ENCODE assay signal across 9 cellular contexts in the genomic region with DNA sequence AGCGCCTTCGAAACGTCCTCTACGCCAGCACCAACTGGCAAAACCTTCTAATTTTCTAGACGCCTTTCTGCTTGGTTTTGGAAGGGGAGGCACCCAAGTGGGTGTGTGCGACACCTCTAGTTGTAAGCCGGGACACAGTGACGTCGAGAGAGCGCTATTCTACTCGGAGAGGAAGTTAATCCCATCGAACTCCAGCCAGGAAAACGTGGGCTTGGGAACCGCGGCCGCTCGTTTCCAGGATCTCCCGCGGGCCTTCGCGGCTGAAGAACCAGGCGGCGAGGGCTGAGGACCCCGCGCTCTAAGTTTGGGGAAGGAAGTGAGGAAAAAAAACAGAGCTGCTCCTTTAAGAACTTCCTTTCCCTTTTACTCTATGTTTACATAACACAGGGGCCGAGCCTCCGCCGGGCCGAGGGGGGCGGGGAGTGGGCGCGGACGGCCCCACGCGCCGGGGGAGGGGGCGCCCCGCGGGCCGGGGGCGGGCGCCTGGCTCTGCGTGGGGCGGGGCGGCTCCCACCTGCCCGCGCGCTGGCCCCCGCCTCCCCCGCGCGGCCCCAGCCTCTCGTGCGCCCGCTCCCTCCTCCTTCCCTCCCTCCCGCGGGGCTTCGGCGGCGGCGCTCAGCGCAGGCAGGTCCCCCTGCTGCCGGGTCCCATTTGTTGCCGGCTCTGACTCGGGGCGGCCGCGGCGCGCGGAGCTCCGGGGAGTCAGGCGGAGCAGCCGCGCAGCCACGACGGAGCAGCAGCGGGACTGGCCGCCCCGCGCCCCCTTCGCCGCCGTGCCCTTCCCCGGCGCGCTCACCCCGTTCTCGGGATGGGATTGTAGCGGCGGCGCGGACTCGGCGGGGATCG. TPM values are rescaled to one million over a fixed set of nuclear protein-coding genes. Genes with fewer than 3 reads are reported as not detected.
DNase-seq lines count a peak whose midpoint lies in the region; ATAC-seq and TF ChIP-seq lines count a peak whose summit lies in the region.
"Had no signal": no experiment of that assay in that cellular context is flagged by ENCODE, and none has a peak within 500 bp of the region (broad histone marks: within the 10 kb centered on the region; RNA-seq: fewer than 3 reads in every experiment).

A gene with protein sequence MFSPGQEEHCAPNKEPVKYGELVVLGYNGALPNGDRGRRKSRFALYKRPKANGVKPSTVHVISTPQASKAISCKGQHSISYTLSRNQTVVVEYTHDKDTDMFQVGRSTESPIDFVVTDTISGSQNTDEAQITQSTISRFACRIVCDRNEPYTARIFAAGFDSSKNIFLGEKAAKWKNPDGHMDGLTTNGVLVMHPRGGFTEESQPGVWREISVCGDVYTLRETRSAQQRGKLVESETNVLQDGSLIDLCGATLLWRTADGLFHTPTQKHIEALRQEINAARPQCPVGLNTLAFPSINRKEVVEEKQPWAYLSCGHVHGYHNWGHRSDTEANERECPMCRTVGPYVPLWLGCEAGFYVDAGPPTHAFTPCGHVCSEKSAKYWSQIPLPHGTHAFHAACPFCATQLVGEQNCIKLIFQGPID (plus strand): TSS at position 647 of the 846 bp plus-strand sequence. CDS start 250 bp downstream, outside the sequence.

- POLR2A ChIA-PET in Caco-2 (lab: Charles Lee), result interaction anchor here (0.5 kb wide), 1 partner anchor 965 kb away, joined by 3 read pairs; no protein-coding TSS in a partner anchor
- POLR2A ChIA-PET in RWPE1 (lab: Yijun Ruan, JAX; ENCODE audit: low non-redundant PET), result no interaction called here

- peaks cover 24% of the 10 kb centered on the region for H3K4me1 Mint-ChIP-seq in Caco-2 (ENCODE audit: low read depth, unreplicated experiment)
- H3K4me1 Mint-ChIP-seq in natural killer cell treated with Interleukin-12 subunit alpha and Interleukin-12 subunit beta and Interleukin-15 and Interleukin-18, amount 100 ng/mL, for 72 hours (ENCODE audit: low read depth in 2 of 2), result peaks cover 27 to 29% of the 10 kb centered on the region in 2 donors

- H3K36me3 ChIP-seq in Caco-2 (ENCODE audit: control insufficient read depth, insufficient read depth, low read length) (no peaks in the 10 kb centered on the region), KMS-11 (ENCODE audit: insufficient read depth) (no peaks in the 10 kb centered on the region)

- H3K4me1 ChIP-seq in Caco-2 (peaks cover 10% of the 10 kb centered on the region; the same call in 1 of the 2 replicates), KMS-11 (ENCODE audit: low read depth, poor library complexity, severe bottlenecking) (peaks cover 5% of the 10 kb centered on the region)

- H3K4me2 ChIP-seq in KMS-11, result peak within 1 kb of the TSS; percentile 63

- peaks cover 11% of the 10 kb centered on the region for H3K27me3 Mint-ChIP-seq in Caco-2 (ENCODE audit: insufficient read depth, unreplicated experiment)
- H3K27me3 Mint-ChIP-seq in natural killer cell treated with Interleukin-12 subunit alpha and Interleukin-12 subunit beta and Interleukin-15 and Interleukin-18, amount 100 ng/mL, for 72 hours, result peaks cover 3 to 27% of the 10 kb centered on the region in 2 donors

- H3K9me3 Mint-ChIP-seq in Caco-2 (ENCODE audit: unreplicated experiment), result no peaks in the 10 kb centered on the region
- H3K9me3 Mint-ChIP-seq in natural killer cell treated with Interleukin-12 subunit alpha and Interleukin-12 subunit beta and Interleukin-15 and Interleukin-18, amount 100 ng/mL, for 72 hours, result no peaks in the 10 kb centered on the region

- no peaks in the 10 kb centered on the region for H4K20me1 ChIP-seq in KMS-11 (ENCODE audit: insufficient read depth)

- BruUV-seq in Caco-2 (replicated peaks; lab: Mats Ljungman, UMichigan), result no TSS peak

- no peaks in the 10 kb centered on the region for H3K27me3 ChIP-seq in Caco-2 (replicated peaks; ENCODE audit: control insufficient read depth, insufficient read depth, low read length)
- no peaks in the 10 kb centered on the region for H3K27me3 ChIP-seq in KMS-11 (ENCODE audit: insufficient read depth, low read depth)

- H3K27ac Mint-ChIP-seq in Caco-2 (ENCODE audit: unreplicated experiment), result no peak within 1 kb of the TSS
- H3K27ac Mint-ChIP-seq in natural killer cell treated with Interleukin-12 subunit alpha and Interleukin-12 subunit beta and Interleukin-15 and Interleukin-18, amount 100 ng/mL, for 72 hours, result peak within 1 kb of the TSS; percentile 56 to 84

- H3K9me3 ChIP-seq in Caco-2, result no peaks in the 10 kb centered on the region

- no peaks in the 10 kb centered on the region; the same call in 1 of the 2 replicates for H3K79me2 ChIP-seq in KMS-11 (ENCODE audit: insufficient read depth, low read depth)

- peak within 1 kb of the TSS; percentile 96 for H3K4me3 Mint-ChIP-seq in Caco-2 (ENCODE audit: unreplicated experiment)
- H3K4me3 Mint-ChIP-seq in natural killer cell treated with Interleukin-12 subunit alpha and Interleukin-12 subunit beta and Interleukin-15 and Interleukin-18, amount 100 ng/mL, for 72 hours, result peak within 1 kb of the TSS; percentile 92

- H3K4me3 ChIP-seq in Caco-2 (ENCODE audit: low read depth, low read length) (peak within 1 kb of the TSS; percentile 49), KMS-11 (IDR thresholded peaks at IDR 0.05; ENCODE audit: insufficient read depth, low read depth, low read length) (no peak within 1 kb of the TSS)

- peaks cover 5% of the 10 kb centered on the region for H3K36me3 Mint-ChIP-seq in Caco-2 (ENCODE audit: insufficient read depth, unreplicated experiment)
- no peaks in the 10 kb centered on the region for H3K36me3 Mint-ChIP-seq in natural killer cell treated with Interleukin-12 subunit alpha and Interleukin-12 subunit beta and Interleukin-15 and Interleukin-18, amount 100 ng/mL, for 72 hours

- DNase-seq in Caco-2 (peak; percentile 67 to 85), RWPE1 (ENCODE audit: low spot score) (no peak), fibroblast of peridontal ligament (ENCODE audit: extremely low read depth) (peak; percentile 65)
- DNase-seq in activated T-helper 9 cell treated with anti-CD3 and anti-CD28 coated beads, Interleukin-2, amount 50 U/mL, for 16 hours (ENCODE audit: low read depth), result peak; percentile 73
- peak; percentile 83 for DNase-seq in natural killer cell treated with Interleukin-12 subunit alpha and Interleukin-12 subunit beta and Interleukin-15 and Interleukin-18, amount 100 ng/mL, for 72 hours (ENCODE audit: low spot score)
- peak; percentile 83 to 89 (median 84) for DNase-seq in stimulated activated naive CD4-positive, alpha-beta T cell (lab: John Stamatoyannopoulos, UW)

- peak; percentile 74 for ATAC-seq in GM21529 (IDR thresholded peaks at IDR 0.05; ENCODE audit: unreplicated experiment)
- peak; percentile 87 to 90 for ATAC-seq in natural killer cell treated with Interleukin-12 subunit alpha and Interleukin-12 subunit beta and Interleukin-15 and Interleukin-18, amount 100 ng/mL, for 72 hours

- H2AFZ ChIP-seq in KMS-11 (ENCODE audit: low read depth), result peak within 1 kb of the TSS; percentile 67

- H3K9ac ChIP-seq in KMS-11, result peak within 1 kb of the TSS; percentile 41; the same call in 1 of the 2 replicates

- H3K27ac ChIP-seq in KMS-11 (0 out of 2 replicates have a peak within 1 kb of the TSS, but pooled peaks have one; percentile 18), RWPE1 (peak within 1 kb of the TSS; percentile 43; the same call in 1 of the 2 replicates)
- H3K27ac ChIP-seq: epithelial cell of prostate had no signal

- CTCF ChIA-PET in Caco-2 (lab: Charles Lee), result interaction anchor here (0.6 to 1.7 kb wide), 2 partner anchors 19 to 223 kb away, joined by 3 to 4 read pairs; no protein-coding TSS in a partner anchor
- CTCF ChIA-PET in RWPE1 (lab: Yijun Ruan, JAX), result interaction anchor here (0.6 to 1.2 kb wide), 4 partner anchors 10 to 512 kb away, joined by 3 to 4 read pairs (median 4); no protein-coding TSS in a partner anchor

- TF ChIP-seq CTCF in Caco-2 (IDR thresholded peaks at IDR 0.05; ENCODE audit: insufficient read depth in 1 of 2, low read depth in 1 of 2, low read length in 1 of 2, severe bottlenecking in 1 of 2, unreplicated experiment in 1 of 2) (peak in 1 of 2 experiments; percentile 19), KMS-11 (conservative IDR thresholded peaks at IDR 0.05; ENCODE audit: low read depth, low read length) (no peak), RWPE1 (conservative IDR thresholded peaks at IDR 0.05; ENCODE audit: low read depth) (no peak)

- intact Hi-C loops in Caco-2 (cut with micrococcal nuclease; ENCODE audit: unreplicated experiment), result loop anchor here (1.0 kb wide), 1 partner anchor 19 kb away; no protein-coding TSS in a partner anchor

RNA-seq across cellular contexts. Expression of the gene that starts here (rescaled TPM):
- 8.1 and 8.5 TPM in 2 replicates for total RNA-seq in Caco-2 (2022)
- 1 to 10 TPM; 1.1 to 2.4 TPM for total RNA-seq in natural killer cell treated with Interleukin-12 subunit alpha and Interleukin-12 subunit beta and Interleukin-15 and Interleukin-18, amount 100 ng/mL, for 72 hours
